12 cellular contexts compared by ENCODE assay signal in genomic region chr9:35650341-35651158, GRCh38. TPM values are rescaled to one million over a fixed set of nuclear protein-coding genes. Genes with fewer than 3 reads are reported as not detected.
DNase-seq lines count a peak whose midpoint lies in the region; ATAC-seq and TF ChIP-seq lines count a peak whose summit lies in the region.
"Had no signal": no experiment of that assay in that cellular context is flagged by ENCODE, and none has a peak within 500 bp of the region (broad histone marks: within the 10 kb centered on the region; RNA-seq: fewer than 3 reads in every experiment).

TSS of gene SIT1 (minus strand) at chr9:35650931. CDS start at chr9:35650853, 78 bp downstream.

- H3K27me3 ChIP-seq in stomach (no peaks in the 10 kb centered on the region), uterus (no peaks in the 10 kb centered on the region)

- H3K27me3 Mint-ChIP-seq in T-helper 1 cell treated with Interleukin-12 subunit alpha and Interleukin-12 subunit beta and Interleukin-4 antibody, amounts not matched to agents 30 μg/mL and 1 μg/mL, for 36 hours (ENCODE audit: low read depth): no peaks in the 10 kb centered on the region
- H3K27me3 Mint-ChIP-seq in glutamatergic neuron (ENCODE audit: unreplicated experiment): peaks cover 26% of the 10 kb centered on the region

- H3K4me1 Mint-ChIP-seq in T-helper 1 cell treated with Interleukin-12 subunit alpha and Interleukin-12 subunit beta and Interleukin-4 antibody, amounts not matched to agents 30 μg/mL and 1 μg/mL, for 36 hours (ENCODE audit: low read depth): peaks cover 45% of the 10 kb centered on the region
- peaks cover 27% of the 10 kb centered on the region for H3K4me1 Mint-ChIP-seq in glutamatergic neuron (ENCODE audit: low read depth, unreplicated experiment)

- TF ChIP-seq POLR2A in stomach (IDR thresholded peaks at IDR 0.05) (no peak), uterus (IDR thresholded peaks at IDR 0.05) (no peak)

- intact Hi-C loops in stomach (cut with DNase I; ENCODE audit: low total_unique reads) (no loop called here), uterus (cut with DNase I; ENCODE audit: low total_unique reads) (no loop called here)

- DNase-seq in activated CD4-positive, alpha-beta T cell treated with anti-CD3 and anti-CD28 coated beads for 48 hours: peak; percentile 56
- DNase-seq in activated CD4-positive, alpha-beta T cell treated with anti-CD3 and anti-CD28 coated beads for 4 hours: no peak
- DNase-seq in glutamatergic neuron: no peak
- no peak for DNase-seq in stomach
- no peak for DNase-seq in inferior parietal cortex (ENCODE audit: extremely low spot score)
- DNase-seq in uterus: no peak
- DNase-seq: AML-193, erythroblast, HCEC 1CT, NCI-H1105 treated with DMSO at 0.1 percent for 48 hours had no signal

- ATAC-seq in GM18861 (IDR thresholded peaks at IDR 0.05; ENCODE audit: unreplicated experiment): no peak

- H3K9me3 ChIP-seq in stomach: no peaks in the 10 kb centered on the region
- H3K9me3 ChIP-seq in uterus: no peaks in the 10 kb centered on the region

- no peaks in the 10 kb centered on the region for H3K36me3 ChIP-seq in stomach
- H3K36me3 ChIP-seq in uterus: no peaks in the 10 kb centered on the region

- H3K36me3 Mint-ChIP-seq in T-helper 1 cell treated with Interleukin-12 subunit alpha and Interleukin-12 subunit beta and Interleukin-4 antibody, amounts not matched to agents 30 μg/mL and 1 μg/mL, for 36 hours (ENCODE audit: low read depth): peaks cover 24% of the 10 kb centered on the region
- H3K36me3 Mint-ChIP-seq in glutamatergic neuron (ENCODE audit: unreplicated experiment): peaks cover 5% of the 10 kb centered on the region

- peak within 1 kb of the TSS; percentile 99 for H3K27ac Mint-ChIP-seq in T-helper 1 cell treated with Interleukin-12 subunit alpha and Interleukin-12 subunit beta and Interleukin-4 antibody, amounts not matched to agents 30 μg/mL and 1 μg/mL, for 36 hours
- peak within 1 kb of the TSS; percentile 33 for H3K27ac Mint-ChIP-seq in glutamatergic neuron (ENCODE audit: unreplicated experiment)

- H3K4me1 ChIP-seq in stomach: peaks cover 17 to 59% (median 24%) of the 10 kb centered on the region in 4 donors
- H3K4me1 ChIP-seq in uterus: no peaks in the 10 kb centered on the region

- no peak for TF ChIP-seq CTCF in glutamatergic neuron (IDR thresholded peaks at IDR 0.05; ENCODE audit: partially characterized antibody, unreplicated experiment)
- no peak for TF ChIP-seq CTCF in stomach (IDR thresholded peaks at IDR 0.05)
- no peak for TF ChIP-seq CTCF in uterus (IDR thresholded peaks at IDR 0.05)

- H3K4me3 Mint-ChIP-seq in T-helper 1 cell treated with Interleukin-12 subunit alpha and Interleukin-12 subunit beta and Interleukin-4 antibody, amounts not matched to agents 30 μg/mL and 1 μg/mL, for 36 hours: peak within 1 kb of the TSS; percentile 99
- peak within 1 kb of the TSS; percentile 67 for H3K4me3 Mint-ChIP-seq in glutamatergic neuron (ENCODE audit: unreplicated experiment)

- peak within 1 kb of the TSS; percentile 36 to 63 (median 56) for H3K27ac ChIP-seq in stomach
- H3K27ac ChIP-seq in uterus: no peak within 1 kb of the TSS

- H3K9me3 Mint-ChIP-seq in T-helper 1 cell treated with Interleukin-12 subunit alpha and Interleukin-12 subunit beta and Interleukin-4 antibody, amounts not matched to agents 30 μg/mL and 1 μg/mL, for 36 hours: no peaks in the 10 kb centered on the region
- H3K9me3 Mint-ChIP-seq in glutamatergic neuron (ENCODE audit: unreplicated experiment): peaks cover 17% of the 10 kb centered on the region

- TF ChIP-seq EP300 in stomach (IDR thresholded peaks at IDR 0.05): no peak

- peak within 1 kb of the TSS; percentile 20 to 39 (median 27) for H3K4me3 ChIP-seq in stomach
- no peak within 1 kb of the TSS for H3K4me3 ChIP-seq in uterus

- WGBS in stomach, 5 donors: 63 to 78% (median 73%) methylated on average over 15 to 22 of the region's 22 CpGs

RNA-seq across cellular contexts. Expression of gene SIT1, which starts in this region (rescaled TPM):
- total RNA-seq in glutamatergic neuron (ENCODE audit: unreplicated experiment) (3.4 TPM), stomach (1 to 10 TPM in 2 of 5 donors, not detected in 3; 2.0 to 2.3 TPM), uterus (under 1 TPM in 2 of 4 donors, not detected in 2; 0.21 to 0.51 TPM)
- polyA plus RNA-seq in stomach: 1 to 10 TPM in 1 of 3 donors, under 1 TPM in 2; 0.62 to 1.1 (median 0.95) TPM

Comparison
In these comparisons a context has a peak if more than half of its experiments do, and no peak if none do; other contexts are left out.
1. H3K27ac ChIP-seq: peak in stomach (5 of 5); none in uterus (0 of 2).
2. H3K4me3 ChIP-seq: peak in stomach (4 of 4); none in uterus (0 of 2).